ENCODE assay signal across 8 cellular contexts in the genomic region with DNA sequence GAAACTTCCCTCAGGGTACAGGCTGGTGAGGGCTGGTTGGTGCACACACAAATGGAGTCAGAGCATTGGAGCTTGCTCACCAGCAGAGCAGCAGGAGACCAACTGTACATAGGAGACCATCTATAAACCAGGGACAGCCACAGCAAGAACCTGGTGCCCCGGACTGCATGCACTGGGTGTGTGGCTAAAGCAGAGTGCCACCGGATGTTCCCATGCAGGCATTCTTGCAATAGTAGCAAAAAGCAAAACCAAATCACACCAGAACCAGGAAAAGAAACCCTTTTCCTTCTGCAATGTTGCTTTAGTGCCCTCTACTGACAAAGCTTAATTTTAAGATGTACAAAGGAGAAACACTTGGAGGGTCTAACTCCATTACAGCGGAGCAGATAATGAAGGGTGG.
DNase-seq lines count a peak whose midpoint lies in the region; ATAC-seq lines count a peak whose summit lies in the region.

No MANE protein-coding gene starts in this region.

- no peaks in the 10 kb centered on the region for H3K9me3 Mint-ChIP-seq in activated naive CD4-positive, alpha-beta T cell treated with anti-CD3 and anti-CD28 coated beads, Interleukin-2, amount 50 U/mL, for 72 hours

- peak; percentile 28 for DNase-seq in NCI-H1048 (lab: John Stamatoyannopoulos, UW)
- peak in 11 of 61 donors; percentile 1 to 18 (median 8) for DNase-seq in caudate nucleus (lab: John Stamatoyannopoulos, UW)
- DNase-seq in occipital lobe (lab: John Stamatoyannopoulos, UW) = peak; percentile 21
- DNase-seq in HUDEP-2 (lab: John Stamatoyannopoulos, UW; ENCODE audit: unreplicated experiment in 76 of 76) = no peak
- DNase-seq in NCI-H1930 (lab: John Stamatoyannopoulos, UW) = no peak
- DNase-seq in activated naive CD4-positive, alpha-beta T cell treated with anti-CD3 and anti-CD28 coated beads, Interleukin-2, amount 50 U/mL, for 72 hours (ENCODE audit: low spot score in 2 of 2) = no peak
- no peak for DNase-seq in stimulated activated CD4-positive, alpha-beta T cell treated with anti-CD3 and anti-CD28 coated beads, Interleukin-15, amount 100 ng/mL, for 24 hours

- ATAC-seq in GM18868 (IDR thresholded peaks at IDR 0.05; ENCODE audit: unreplicated experiment) = peak; percentile 55
- no peak for ATAC-seq in activated naive CD4-positive, alpha-beta T cell treated with anti-CD3 and anti-CD28 coated beads, Interleukin-2, amount 50 U/mL, for 72 hours

- peak overlapping the region; percentile 12 for H3K27ac ChIP-seq in caudate nucleus (ENCODE audit: low read depth, low read length)

- no peaks in the 10 kb centered on the region for H3K36me3 Mint-ChIP-seq in activated naive CD4-positive, alpha-beta T cell treated with anti-CD3 and anti-CD28 coated beads, Interleukin-2, amount 50 U/mL, for 72 hours

- H3K27ac Mint-ChIP-seq in activated naive CD4-positive, alpha-beta T cell treated with anti-CD3 and anti-CD28 coated beads, Interleukin-2, amount 50 U/mL, for 72 hours = no peak overlapping the region

Comparison
In these comparisons a context has a peak if more than half of its experiments do, and no peak if none do; other contexts are left out.
1. DNase-seq: peak in NCI-H1048 (single experiment) and occipital lobe (single experiment); none in HUDEP-2 (0 of 76), NCI-H1930 (0 of 2), activated naive CD4-positive, alpha-beta T cell treated with anti-CD3 and anti-CD28 coated beads, Interleukin-2, amount 50 U/mL, for 72 hours (0 of 2) and stimulated activated CD4-positive, alpha-beta T cell treated with anti-CD3 and anti-CD28 coated beads, Interleukin-15, amount 100 ng/mL, for 24 hours (single experiment).